8 cellular contexts compared by ENCODE assay signal in the genomic region with DNA sequence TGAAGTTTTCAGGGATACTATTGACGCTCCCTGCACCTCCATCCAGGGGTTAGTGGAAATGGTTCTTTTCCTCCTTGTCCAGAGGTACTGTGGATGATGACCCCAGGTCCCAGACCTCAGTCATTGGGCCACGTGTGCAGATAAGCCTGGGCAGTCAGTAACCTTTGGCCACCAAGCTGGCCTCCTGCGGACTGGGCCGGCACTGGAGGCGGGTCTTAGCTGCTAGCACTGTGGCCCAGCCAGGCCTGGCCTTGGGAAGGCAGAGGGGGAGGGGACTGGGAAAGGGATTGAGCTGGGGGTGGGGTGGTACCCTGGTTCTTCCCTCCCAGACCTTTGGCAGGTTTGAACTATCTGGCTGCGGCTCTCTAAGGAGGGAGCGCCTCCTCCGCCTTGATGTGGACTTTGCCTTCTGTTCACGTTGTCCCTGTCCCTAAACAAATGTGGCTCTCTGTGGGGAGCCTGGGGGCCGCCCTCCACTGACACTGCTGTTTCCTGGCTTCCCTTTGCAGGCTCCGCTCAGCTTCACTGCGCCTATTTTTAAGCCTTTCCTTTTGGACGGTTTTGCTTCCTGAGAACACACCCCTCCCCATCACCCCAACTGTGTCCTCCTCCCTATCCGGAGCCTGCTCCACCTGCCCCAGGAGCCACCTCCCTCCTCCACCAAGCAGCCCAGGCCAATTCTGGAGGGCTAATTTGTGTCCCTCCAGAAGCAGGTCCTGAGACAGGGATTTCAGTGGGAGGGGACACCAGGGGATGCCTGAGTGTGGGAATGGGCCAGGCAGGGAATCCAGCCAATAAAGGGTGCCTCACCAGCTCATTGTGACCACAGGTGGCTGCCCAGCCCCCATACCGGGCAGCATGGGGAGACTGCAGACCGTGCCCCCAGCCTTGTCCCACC.
DNase-seq lines count a peak whose midpoint lies in the region; ATAC-seq and TF ChIP-seq lines count a peak whose summit lies in the region.

No MANE protein-coding gene starts in this region.

- H3K27ac Mint-ChIP-seq in activated CD4-positive, alpha-beta memory T cell treated with anti-CD3 and anti-CD28 coated beads for 36 hours = peak overlapping the region; percentile 88

- no peak for TF ChIP-seq POLR2A in sigmoid colon (IDR thresholded peaks at IDR 0.05)

- TF ChIP-seq CTCF in sigmoid colon (IDR thresholded peaks at IDR 0.05) = no peak

- no peak overlapping the region for H3K4me3 ChIP-seq in sigmoid colon

- in situ Hi-C loops in ACHN (cut with HindIII; ENCODE audit: low pct_ligation_motif_present, low pct_unique_long_range_greater_than_20kb, low sequenced_read_pairs) = no loop called here

- no peaks in the 10 kb centered on the region for H3K27me3 ChIP-seq in sigmoid colon

- H3K27ac ChIP-seq in sigmoid colon = peak overlapping the region; percentile 95 to 99 (median 99)

- no peaks in the 10 kb centered on the region for H3K36me3 ChIP-seq in sigmoid colon

- WGBS in sigmoid colon, 2 donors = 11 to 40% methylated on average over 16 of the region's 16 CpGs

- POLR2A ChIA-PET in activated CD4-positive, alpha-beta memory T cell treated with anti-CD3 and anti-CD28 coated beads for 36 hours (lab: Charles Lee) = interaction anchor here (1.1 to 1.8 kb wide), 4 partner anchors 10 to 67 kb away, joined by 3 to 5 read pairs (median 4); no protein-coding TSS in a partner anchor

- peak; percentile 38 to 71 for ATAC-seq in left cardiac atrium

- H3K9me3 ChIP-seq in sigmoid colon = no peaks in the 10 kb centered on the region

- H3K36me3 Mint-ChIP-seq in activated CD4-positive, alpha-beta memory T cell treated with anti-CD3 and anti-CD28 coated beads for 36 hours = no peaks in the 10 kb centered on the region

- H3K4me1 ChIP-seq in sigmoid colon = peaks cover 0 to 93% (median 91%) of the 10 kb centered on the region in 4 donors

- CTCF ChIA-PET in activated CD4-positive, alpha-beta memory T cell treated with anti-CD3 and anti-CD28 coated beads for 36 hours (lab: Charles Lee) = interaction anchor here (1.7 to 6.5 kb wide), 2 partner anchors 8 to 102 kb away, joined by 5 to 77 read pairs; no protein-coding TSS in a partner anchor

- peak overlapping the region; percentile 47 for H3K4me3 Mint-ChIP-seq in activated CD4-positive, alpha-beta memory T cell treated with anti-CD3 and anti-CD28 coated beads for 36 hours

- H3K4me1 Mint-ChIP-seq in activated CD4-positive, alpha-beta memory T cell treated with anti-CD3 and anti-CD28 coated beads for 36 hours (ENCODE audit: low read depth) = peaks cover 64% of the 10 kb centered on the region

- DNase-seq in H4 (ENCODE audit: low spot score) (peak; percentile 64), left cardiac atrium (peak; percentile 61), sigmoid colon (no peak), ACHN (no peak), Ammon's horn (ENCODE audit: low spot score) (no peak), pons (ENCODE audit: low spot score) (no peak)
- no peak for DNase-seq in activated CD4-positive, alpha-beta memory T cell treated with anti-CD3 and anti-CD28 coated beads for 36 hours
- DNase-seq in central memory CD4-positive, alpha-beta T cell = no peak

- intact Hi-C loops in activated CD4-positive, alpha-beta memory T cell treated with anti-CD3 and anti-CD28 coated beads for 36 hours (cut with micrococcal nuclease) = no loop called here
- intact Hi-C loops in left cardiac atrium (cut with DNase I) = no loop called here
- intact Hi-C loops in sigmoid colon (cut with DNase I) = no loop called here

- no peak for TF ChIP-seq EP300 in sigmoid colon (IDR thresholded peaks at IDR 0.05)

- no peaks in the 10 kb centered on the region for H3K9me3 Mint-ChIP-seq in activated CD4-positive, alpha-beta memory T cell treated with anti-CD3 and anti-CD28 coated beads for 36 hours

- H3K27me3 Mint-ChIP-seq in activated CD4-positive, alpha-beta memory T cell treated with anti-CD3 and anti-CD28 coated beads for 36 hours = no peaks in the 10 kb centered on the region

Comparison
In these comparisons a context has a peak if more than half of its experiments do, and no peak if none do; other contexts are left out.
1. DNase-seq: peak in H4 (single experiment) and left cardiac atrium (single experiment); none in activated CD4-positive, alpha-beta memory T cell treated with anti-CD3 and anti-CD28 coated beads for 36 hours (single experiment), sigmoid colon (single experiment), ACHN (single experiment), Ammon's horn (single experiment), central memory CD4-positive, alpha-beta T cell (single experiment) and pons (single experiment).